In genomic region chr1:243756529-243756928, GRCh38 we compare ENCODE assay signal across 26 cellular contexts.
"Had no signal": no experiment of that assay in that cellular context is flagged by ENCODE, and none has a peak within 500 bp of the region (broad histone marks: within the 10 kb centered on the region; RNA-seq: fewer than 3 reads in every experiment).

No MANE protein-coding gene starts in this region.

- H3K27ac ChIP-seq: coronary artery, hepatocyte, left lung, sigmoid colon, uterus had no signal

- H3K4me1 ChIP-seq: left lung had no signal

- H3K27me3 ChIP-seq: hepatocyte, left lung, sigmoid colon, uterus had no signal

- H3K9me3 ChIP-seq: left lung, sigmoid colon, uterus had no signal

- DNase-seq: activated CD4-positive, alpha-beta T cell treated with anti-CD3 and anti-CD28 coated beads for 36 hours; activated CD4-positive, alpha-beta T cell treated with anti-CD3 and anti-CD28 coated beads, Interleukin-2, amount 50 U/mL, for 4 hours; activated CD8-positive, alpha-beta memory T cell treated with anti-CD3 and anti-CD28 coated beads for 24 hours; activated CD8-positive, alpha-beta memory T cell treated with anti-CD3 and anti-CD28 coated beads, Interleukin-2, amount 50 U/mL, for 48 hours; activated effector memory CD4-positive, alpha-beta T cell treated with anti-CD3 and anti-CD28 coated beads, Interleukin-2, amount 50 U/mL, for 16 hours; activated naive CD4-positive, alpha-beta T cell treated with anti-CD3 and anti-CD28 coated beads, Interleukin-2, amount 10 ng/mL, durations not matched to agents 7 days and 5 days; activated T-cell treated with anti-CD3 and anti-CD28 coated beads, Interleukin-2, amount 50 U/mL, for 48 hours; glutamatergic neuron; immature natural killer cell; naive thymus-derived CD4-positive, alpha-beta T cell; posterior cingulate gyrus; sigmoid colon; stimulated activated CD4-positive, alpha-beta T cell treated with anti-CD3 and anti-CD28 coated beads, Interleukin-15, amount 100 ng/mL, for 24 hours; stimulated activated naive B cell treated with anti-CD40 and anti-IgM and Interleukin-4, amounts not matched to agents 10 μg/mL and 1 μg/mL and 100 μg/mL, for 72 hours; T-cell; trophoblast cell; uterus had no signal

- H3K9me3 Mint-ChIP-seq: activated naive CD4-positive, alpha-beta T cell treated with anti-CD3 and anti-CD28 coated beads, Interleukin-2, amount 10 ng/mL, durations not matched to agents 7 days and 5 days; naive thymus-derived CD4-positive, alpha-beta T cell; neural crest cell; stimulated activated naive B cell treated with anti-CD40 and anti-IgM and Interleukin-4, amounts not matched to agents 10 μg/mL and 1 μg/mL and 100 μg/mL, for 72 hours; T-cell; WTC11 had no signal

- H3K27ac Mint-ChIP-seq: activated CD4-positive, alpha-beta T cell treated with anti-CD3 and anti-CD28 coated beads for 36 hours; activated naive CD4-positive, alpha-beta T cell treated with anti-CD3 and anti-CD28 coated beads, Interleukin-2, amount 10 ng/mL, durations not matched to agents 7 days and 5 days; stimulated activated naive B cell treated with anti-CD40 and anti-IgM and Interleukin-4, amounts not matched to agents 10 μg/mL and 1 μg/mL and 100 μg/mL, for 72 hours; WTC11 had no signal

- H3K27me3 Mint-ChIP-seq: activated CD4-positive, alpha-beta T cell treated with anti-CD3 and anti-CD28 coated beads for 36 hours; activated naive CD4-positive, alpha-beta T cell treated with anti-CD3 and anti-CD28 coated beads, Interleukin-2, amount 10 ng/mL, durations not matched to agents 7 days and 5 days; naive thymus-derived CD4-positive, alpha-beta T cell; stimulated activated naive B cell treated with anti-CD40 and anti-IgM and Interleukin-4, amounts not matched to agents 10 μg/mL and 1 μg/mL and 100 μg/mL, for 72 hours; T-cell had no signal

- H3K4me3 Mint-ChIP-seq: activated CD4-positive, alpha-beta T cell treated with anti-CD3 and anti-CD28 coated beads for 36 hours; activated naive CD4-positive, alpha-beta T cell treated with anti-CD3 and anti-CD28 coated beads, Interleukin-2, amount 10 ng/mL, durations not matched to agents 7 days and 5 days; immature natural killer cell; naive thymus-derived CD4-positive, alpha-beta T cell; neural crest cell; stimulated activated naive B cell treated with anti-CD40 and anti-IgM and Interleukin-4, amounts not matched to agents 10 μg/mL and 1 μg/mL and 100 μg/mL, for 72 hours; T-cell; WTC11 had no signal

- ATAC-seq: activated CD4-positive, alpha-beta T cell treated with anti-CD3 and anti-CD28 coated beads for 36 hours; left lung; naive thymus-derived CD4-positive, alpha-beta T cell; T-cell; WTC11 had no signal

- H3K36me3 Mint-ChIP-seq: activated naive CD4-positive, alpha-beta T cell treated with anti-CD3 and anti-CD28 coated beads, Interleukin-2, amount 10 ng/mL, durations not matched to agents 7 days and 5 days; immature natural killer cell; WTC11 had no signal

- H3K79me2 ChIP-seq: hepatocyte had no signal

- FAIRE-seq: astrocyte, frontal cortex had no signal

- H3K36me3 ChIP-seq: left lung, sigmoid colon, uterus had no signal

- H3K4me2 ChIP-seq: hepatocyte, smooth muscle cell had no signal

- H2AFZ ChIP-seq: hepatocyte had no signal

- H3K4me3 ChIP-seq: coronary artery, hepatocyte, left lung, lung, sigmoid colon, smooth muscle cell, uterus had no signal
